ENCODE assay signal across 29 cellular contexts in the genomic region with DNA sequence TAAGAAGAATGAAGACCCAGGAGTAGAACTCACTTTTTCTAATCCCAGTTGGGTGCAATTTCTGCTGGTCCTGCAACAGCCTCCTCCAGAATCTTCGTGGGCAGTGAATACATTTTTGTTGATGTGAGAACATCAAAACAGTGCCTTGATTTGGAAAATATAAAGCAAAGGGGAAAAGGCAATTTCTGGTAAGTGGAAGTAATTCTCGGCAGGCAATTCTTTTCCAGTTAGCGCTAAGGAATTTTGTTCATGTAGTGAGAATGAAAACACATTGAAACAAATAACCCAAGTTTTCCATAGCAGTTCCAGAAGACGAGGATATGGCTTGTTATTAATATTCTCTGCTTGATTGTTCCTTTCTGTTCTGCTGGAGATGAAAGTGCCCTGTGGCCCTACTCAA.
"Had no signal": no experiment of that assay in that cellular context is flagged by ENCODE, and none has a peak within 500 bp of the region (broad histone marks: within the 10 kb centered on the region; RNA-seq: fewer than 3 reads in every experiment).

No MANE protein-coding gene starts in this region.

- H3K4me2 ChIP-seq: neural progenitor cell had no signal

- H3K4me1 ChIP-seq: lower lobe of right lung, stomach, testis, thyroid gland, transverse colon, upper lobe of right lung had no signal

- H3K27ac ChIP-seq: left lung, lower lobe of right lung, neural progenitor cell, neutrophil, testis, thyroid gland, transverse colon, upper lobe of right lung had no signal

- H3K4me3 ChIP-seq: left lung, lower lobe of right lung, neural progenitor cell, skin epidermis, stomach, testis, thyroid gland, transverse colon, upper lobe of right lung had no signal

- H3K4me3 Mint-ChIP-seq: immature natural killer cell; natural killer cell; nephron progenitor cell; neural progenitor cell; stimulated activated naive B cell treated with anti-CD40 and anti-IgM and Interleukin-4, amounts not matched to agents 10 μg/mL and 1 μg/mL and 100 μg/mL, for 72 hours had no signal

- H3K36me3 ChIP-seq: left lung, lower lobe of right lung, neural progenitor cell, neutrophil, stomach, thyroid gland, transverse colon, upper lobe of right lung had no signal

- H3K36me3 Mint-ChIP-seq: immature natural killer cell, naive B cell, natural killer cell, neural progenitor cell had no signal

- H3K27me3 Mint-ChIP-seq: naive B cell; progenitor cell of endocrine pancreas; stimulated activated naive B cell treated with anti-CD40 and anti-IgM and Interleukin-4, amounts not matched to agents 10 μg/mL and 1 μg/mL and 100 μg/mL, for 72 hours had no signal

- H3K27me3 ChIP-seq: left lung, neural progenitor cell, neutrophil, stomach, testis, thyroid gland, transverse colon, upper lobe of right lung had no signal

- DNase-seq: hypothalamus; immature natural killer cell; kidney; left colon; left lung; lower lobe of right lung; mammary epithelial cell; mesenchymal stem cell; naive B cell; natural killer cell; nephron progenitor cell; occipital lobe; retina; right cardiac atrium; stimulated activated CD4-positive, alpha-beta T cell treated with anti-CD3 and anti-CD28 coated beads, Interleukin-12 subunit alpha, Interleukin-12 subunit beta, amount 100 ng/mL, for 4 hours; stimulated activated CD4-positive, alpha-beta T cell treated with anti-CD3 and anti-CD28 coated beads, Interleukin-15, amount 100 ng/mL, for 24 hours; stimulated activated CD4-positive, alpha-beta T cell treated with anti-CD3 and anti-CD28 coated beads, Interleukin-2, amount 100 ng/mL, for 24 hours; stimulated activated CD4-positive, alpha-beta T cell treated with anti-CD3 and anti-CD28 coated beads, Interleukin-4, amount 100 ng/mL, for 1 hour; stimulated activated naive B cell treated with anti-CD40 and anti-IgM and Interleukin-4, amounts not matched to agents 10 μg/mL and 1 μg/mL and 100 μg/mL, for 72 hours; stimulated activated naive CD8-positive, alpha-beta T cell treated with anti-CD3 and anti-CD28 coated beads, Interleukin-15, Interleukin-2, amounts not matched to agents 100 U/mL and 50 U/mL, for 24 hours; stomach; testis; thyroid gland; transverse colon; upper lobe of right lung had no signal

- H2AFZ ChIP-seq: neural progenitor cell had no signal

- H3K27ac Mint-ChIP-seq: immature natural killer cell; natural killer cell; nephron progenitor cell; neural progenitor cell; progenitor cell of endocrine pancreas; stimulated activated naive B cell treated with anti-CD40 and anti-IgM and Interleukin-4, amounts not matched to agents 10 μg/mL and 1 μg/mL and 100 μg/mL, for 72 hours had no signal

- H3K4me1 Mint-ChIP-seq: immature natural killer cell, natural killer cell had no signal

- H3K9me3 ChIP-seq: lower lobe of right lung, neutrophil, stomach, testis, thyroid gland, transverse colon, upper lobe of right lung had no signal

- H3K9me3 Mint-ChIP-seq: nephron progenitor cell had no signal
